ENCODE assay signal across 14 cellular contexts in genomic region chr4:129358571-129358970, GRCh38.
A peak's percentile ranks its signal among the peaks of the same experiment; 100 is the strongest.
DNase-seq lines count a peak whose midpoint lies in the region; ATAC-seq and TF ChIP-seq lines count a peak whose summit lies in the region.
"Had no signal": no experiment of that assay in that cellular context is flagged by ENCODE, and none has a peak within 500 bp of the region (broad histone marks: within the 10 kb centered on the region; RNA-seq: fewer than 3 reads in every experiment).

No MANE protein-coding gene starts in this region.

- no peak overlapping the region for H3K27ac Mint-ChIP-seq in HFFc6
- H3K27ac Mint-ChIP-seq: activated naive CD8-positive, alpha-beta T cell treated with anti-CD3 and anti-CD28 coated beads, Interleukin-2, amount 10 ng/mL, durations not matched to agents 7 days and 5 days; CD8-positive, alpha-beta memory T cell; T-helper 17 cell had no signal

- H3K36me3 ChIP-seq in hepatocyte (replicated peaks; ENCODE audit: insufficient read depth, low read depth) = no peaks in the 10 kb centered on the region
- H3K36me3 ChIP-seq: MG63, vagina had no signal

- no peaks in the 10 kb centered on the region for H3K79me2 ChIP-seq in hepatocyte

- H3K4me3 ChIP-seq in fibroblast of villous mesenchyme (ENCODE audit: low read depth, low read length) (no peak overlapping the region), hepatocyte (no peak overlapping the region)
- H3K4me3 ChIP-seq: MG63, vagina had no signal

- H3K9me3 ChIP-seq in hepatocyte (ENCODE audit: low read depth) = no peaks in the 10 kb centered on the region
- H3K9me3 ChIP-seq: MG63, vagina had no signal

- DNase-seq in AG09319 (ENCODE audit: extremely low read depth, low read depth) = peak; percentile 20
- peak; percentile 54 for DNase-seq in HFFc6
- DNase-seq in fibroblast of villous mesenchyme (ENCODE audit: low read depth) = peak; percentile 78
- no peak for DNase-seq in hepatic stellate cell (ENCODE audit: low spot score)
- DNase-seq in stimulated activated CD4-positive, alpha-beta T cell treated with anti-CD3 and anti-CD28 coated beads, Interleukin-15, amount 100 ng/mL, for 24 hours = no peak
- no peak for DNase-seq in pons (ENCODE audit: low spot score)
- DNase-seq in hepatocyte (ENCODE audit: low spot score) = no peak
- DNase-seq: activated naive CD8-positive, alpha-beta T cell treated with anti-CD3 and anti-CD28 coated beads, Interleukin-2, amount 10 ng/mL, durations not matched to agents 7 days and 5 days; CD8-positive, alpha-beta memory T cell; effector CD4-positive, alpha-beta T cell; MG63; T-helper 17 cell had no signal

- H3K36me3 Mint-ChIP-seq in HFFc6 (ENCODE audit: low read depth) = no peaks in the 10 kb centered on the region
- H3K36me3 Mint-ChIP-seq: activated naive CD8-positive, alpha-beta T cell treated with anti-CD3 and anti-CD28 coated beads, Interleukin-2, amount 10 ng/mL, durations not matched to agents 7 days and 5 days; CD8-positive, alpha-beta memory T cell had no signal

- peaks cover 8% of the 10 kb centered on the region for H3K27me3 Mint-ChIP-seq in HFFc6 (ENCODE audit: insufficient read depth)

- no peak overlapping the region for H3K4me3 Mint-ChIP-seq in HFFc6
- H3K4me3 Mint-ChIP-seq: activated naive CD8-positive, alpha-beta T cell treated with anti-CD3 and anti-CD28 coated beads, Interleukin-2, amount 10 ng/mL, durations not matched to agents 7 days and 5 days; CD8-positive, alpha-beta memory T cell; T-helper 17 cell had no signal

- no peaks in the 10 kb centered on the region for H3K27me3 ChIP-seq in hepatocyte
- H3K27me3 ChIP-seq: MG63, vagina had no signal

- H3K9me2 ChIP-seq in hepatocyte (replicated peaks; ENCODE audit: insufficient read depth) = no peaks in the 10 kb centered on the region

- H2AFZ ChIP-seq in hepatocyte = no peak overlapping the region

- H3K4me1 ChIP-seq in hepatocyte (ENCODE audit: insufficient read depth) = peaks cover 5% of the 10 kb centered on the region

- peaks cover 7% of the 10 kb centered on the region; the same call in 1 of the 2 replicates for H3K4me1 Mint-ChIP-seq in HFFc6 (ENCODE audit: low read depth)
- H3K4me1 Mint-ChIP-seq: activated naive CD8-positive, alpha-beta T cell treated with anti-CD3 and anti-CD28 coated beads, Interleukin-2, amount 10 ng/mL, durations not matched to agents 7 days and 5 days had no signal

- H3K4me2 ChIP-seq in hepatocyte = no peak overlapping the region

- no peak overlapping the region for H3K27ac ChIP-seq in hepatocyte
- H3K27ac ChIP-seq: vagina had no signal

- peak; percentile 70 for ATAC-seq in SK-N-SH treated with all-trans-retinoic acid at 6 μM for 48 hours
- ATAC-seq: T-helper 17 cell had no signal

- H3K9me3 Mint-ChIP-seq in HFFc6 = no peaks in the 10 kb centered on the region
- H3K9me3 Mint-ChIP-seq: activated naive CD8-positive, alpha-beta T cell treated with anti-CD3 and anti-CD28 coated beads, Interleukin-2, amount 10 ng/mL, durations not matched to agents 7 days and 5 days; CD8-positive, alpha-beta memory T cell had no signal

- no peaks in the 10 kb centered on the region for H4K20me1 ChIP-seq in hepatocyte (ENCODE audit: insufficient read depth, poor library complexity, severe bottlenecking)

- no peak for TF ChIP-seq CTCF in AG09319 (IDR thresholded peaks at IDR 0.05; ENCODE audit: low read depth, low read length)
- TF ChIP-seq CTCF in HFFc6 (IDR thresholded peaks at IDR 0.05) = no peak
- TF ChIP-seq CTCF in fibroblast of villous mesenchyme (IDR thresholded peaks at IDR 0.05; ENCODE audit: insufficient read depth, low read depth, low read length) = no peak
- no peak for TF ChIP-seq CTCF in hepatocyte (IDR thresholded peaks at IDR 0.05; ENCODE audit: poor library complexity)

TF ChIP-seq in SK-N-SH treated with all-trans-retinoic acid at 6 μM for 48 hours, 23 proteins besides CTCF, POLR2A, EP300 and RAD21 (continues in another document):
- TF ChIP-seq ESRRG (CRISPR knock-in tag; IDR thresholded peaks at IDR 0.05) = no peak
- TF ChIP-seq PPARA (CRISPR knock-in tag; IDR thresholded peaks at IDR 0.05; ENCODE audit: borderline replicate concordance) = no peak
- TF ChIP-seq RARB (CRISPR knock-in tag; IDR thresholded peaks at IDR 0.05) = no peak
- peak; percentile 52 for TF ChIP-seq ISL1 (CRISPR knock-in tag; IDR thresholded peaks at IDR 0.05)
- no peak for TF ChIP-seq SNAI2 (CRISPR knock-in tag; IDR thresholded peaks at IDR 0.05)
- TF ChIP-seq PATZ1 (CRISPR knock-in tag; IDR thresholded peaks at IDR 0.05; ENCODE audit: borderline replicate concordance) = no peak
- TF ChIP-seq GLIS3 (CRISPR knock-in tag; IDR thresholded peaks at IDR 0.05) = no peak
- no peak for TF ChIP-seq CREB5 (CRISPR knock-in tag; IDR thresholded peaks at IDR 0.05; ENCODE audit: low read depth)
- no peak for TF ChIP-seq ZNF565 (CRISPR knock-in tag; conservative IDR thresholded peaks at IDR 0.05; ENCODE audit: low read depth)
- TF ChIP-seq CSDC2 (CRISPR knock-in tag; IDR thresholded peaks at IDR 0.05) = no peak
- TF ChIP-seq ARNTL (CRISPR knock-in tag; IDR thresholded peaks at IDR 0.05; ENCODE audit: borderline replicate concordance, low read depth) = no peak
- TF ChIP-seq TCF4 (CRISPR knock-in tag; IDR thresholded peaks at IDR 0.05; ENCODE audit: borderline replicate concordance) = no peak
- TF ChIP-seq OSR1 (CRISPR knock-in tag; IDR thresholded peaks at IDR 0.05) = no peak
- no peak for TF ChIP-seq ZNF70 (CRISPR knock-in tag; IDR thresholded peaks at IDR 0.05)
- TF ChIP-seq ZC3H10 (CRISPR knock-in tag; IDR thresholded peaks at IDR 0.05) = 0 out of 2 replicates have a peak, but pooled peaks have one; percentile 17
- TF ChIP-seq TSHZ2 (CRISPR knock-in tag; IDR thresholded peaks at IDR 0.05) = no peak
- TF ChIP-seq POU6F1 (CRISPR knock-in tag; IDR thresholded peaks at IDR 0.05; ENCODE audit: borderline replicate concordance, low read depth) = no peak
- TF ChIP-seq ZNF8 (CRISPR knock-in tag; IDR thresholded peaks at IDR 0.05) = no peak
- TF ChIP-seq ZFP3 (CRISPR knock-in tag; IDR thresholded peaks at IDR 0.05) = no peak

Comparison
In these comparisons a context has a peak if more than half of its experiments do, and no peak if none do; other contexts are left out.
1. DNase-seq: peak in AG09319 (single experiment), HFFc6 (single experiment) and fibroblast of villous mesenchyme (single experiment); none in hepatic stellate cell (single experiment), stimulated activated CD4-positive, alpha-beta T cell treated with anti-CD3 and anti-CD28 coated beads, Interleukin-15, amount 100 ng/mL, for 24 hours (single experiment), pons (single experiment) and hepatocyte (single experiment).